In genomic region chrX:100494570-100494969, GRCh38 we compare ENCODE assay signal across 25 cellular contexts.
"Had no signal": no experiment of that assay in that cellular context is flagged by ENCODE, and none has a peak within 500 bp of the region (broad histone marks: within the 10 kb centered on the region; RNA-seq: fewer than 3 reads in every experiment).

No MANE protein-coding gene starts in this region.

- DNase-seq: activated CD4-positive, alpha-beta memory T cell treated with anti-CD3 and anti-CD28 coated beads, Interleukin-2, amount 10 ng/mL, durations not matched to agents 7 days and 5 days; activated CD4-positive, alpha-beta T cell treated with anti-CD3 and anti-CD28 coated beads for 36 hours; activated CD4-positive, alpha-beta T cell treated with anti-CD3 and anti-CD28 coated beads, Interleukin-2, amount 50 U/mL, for 1 hour; activated CD4-positive, CD25-positive, alpha-beta regulatory T cell; activated gamma-delta T cell treated with Interleukin-2 at 50 U/mL for 16 hours; activated naive CD4-positive, alpha-beta T cell treated with anti-CD3 and anti-CD28 coated beads, Interleukin-2, amount 10 ng/mL, durations not matched to agents 7 days and 5 days; activated naive CD8-positive, alpha-beta T cell treated with anti-CD3 and anti-CD28 coated beads for 36 hours; activated T-cell treated with anti-CD3 and anti-CD28 coated beads for 4 hours; activated T-cell treated with anti-CD3 and anti-CD28 coated beads, Interleukin-2, amount 50 U/mL, for 48 hours; brain microvascular endothelial cell; Karpas-422; MM.1S; NCI-H1105; NCI-H1436; NCI-H1694 treated with DMSO at 0.1 percent for 48 hours; NCI-H2029 treated with DMSO at 0.1 percent for 48 hours; NCI-H446; NCI-H524; RPMI8226; T-cell; T-helper 2 cell; T1000 had no signal

- H3K36me3 ChIP-seq: brain microvascular endothelial cell had no signal

- ATAC-seq: activated CD4-positive, alpha-beta T cell treated with anti-CD3 and anti-CD28 coated beads for 36 hours; K562; Right ventricle myocardium inferior; T-cell had no signal

- H3K4me3 ChIP-seq: K562, SK-N-MC had no signal

- H3K27ac ChIP-seq: brain microvascular endothelial cell, SK-N-MC had no signal

- H3K27me3 ChIP-seq: brain microvascular endothelial cell had no signal
